9 cellular contexts compared by ENCODE assay signal in genomic region chr2:27303093-27304025, GRCh38. TPM values are rescaled to one million over a fixed set of nuclear protein-coding genes. Genes with fewer than 3 reads are reported as not detected.
DNase-seq lines count a peak whose midpoint lies in the region; ATAC-seq and TF ChIP-seq lines count a peak whose summit lies in the region.
"Had no signal": no experiment of that assay in that cellular context is flagged by ENCODE, and none has a peak within 500 bp of the region (broad histone marks: within the 10 kb centered on the region; RNA-seq: fewer than 3 reads in every experiment).

No MANE protein-coding gene starts in this region.

- intact Hi-C loops in activated CD4-positive, alpha-beta memory T cell treated with anti-CD3 and anti-CD28 coated beads for 36 hours (cut with micrococcal nuclease): loop anchor here (1.0 kb wide), 3 partner anchors 53 to 342 kb away; no protein-coding TSS in a partner anchor

- H3K36me3 Mint-ChIP-seq in activated CD4-positive, alpha-beta memory T cell treated with anti-CD3 and anti-CD28 coated beads for 36 hours: peaks cover under 1% of the 10 kb centered on the region

- H3K9me3 Mint-ChIP-seq in activated CD4-positive, alpha-beta memory T cell treated with anti-CD3 and anti-CD28 coated beads for 36 hours: no peaks in the 10 kb centered on the region

- H3K4me3 ChIP-seq in HL-60 (replicated peaks; ENCODE audit: insufficient read depth, low read length): peak overlapping the region; percentile 23
- no peak overlapping the region for H3K4me3 ChIP-seq in epithelial cell of esophagus (ENCODE audit: low read length)

- ATAC-seq in HG02884 (IDR thresholded peaks at IDR 0.05; ENCODE audit: unreplicated experiment) (no peak), HG03196 (IDR thresholded peaks at IDR 0.05; ENCODE audit: unreplicated experiment) (no peak)

- peaks cover 12% of the 10 kb centered on the region for H3K27me3 ChIP-seq in HL-60 (ENCODE audit: insufficient read depth, poor library complexity, severe bottlenecking)

- in situ Hi-C loops in Caki2 (cut with HindIII; ENCODE audit: low pct_unique_long_range_greater_than_20kb, low sequenced_read_pairs): no loop called here

- H3K27me3 Mint-ChIP-seq in activated CD4-positive, alpha-beta memory T cell treated with anti-CD3 and anti-CD28 coated beads for 36 hours: peaks cover 27% of the 10 kb centered on the region

- TF ChIP-seq CTCF in HL-60 (IDR thresholded peaks at IDR 0.05; ENCODE audit: insufficient read depth, low read length): peak; percentile 74
- TF ChIP-seq CTCF in epithelial cell of esophagus (IDR thresholded peaks at IDR 0.05; ENCODE audit: insufficient read depth, low read depth, low read length, missing control alignments): peak; percentile 88

- H3K27ac ChIP-seq in HL-60 (replicated peaks): no peak overlapping the region

- DNase-seq in Caki2 (ENCODE audit: low read depth): peak; percentile 54
- peak; percentile 60 to 74 for DNase-seq in HL-60 (ENCODE audit: low read depth in 1 of 2, low spot score in 1 of 2)
- DNase-seq in NCI-H69 (lab: John Stamatoyannopoulos, UW): peak; percentile 84
- DNase-seq in activated CD4-positive, alpha-beta memory T cell treated with anti-CD3 and anti-CD28 coated beads for 36 hours: peak; percentile 48
- DNase-seq in epithelial cell of esophagus (ENCODE audit: low read depth): peak; percentile 75
- DNase-seq in myocyte (ENCODE audit: low read depth): peak; percentile 72

- H3K4me3 Mint-ChIP-seq in activated CD4-positive, alpha-beta memory T cell treated with anti-CD3 and anti-CD28 coated beads for 36 hours: peak overlapping the region; percentile 55

- H3K27ac Mint-ChIP-seq in activated CD4-positive, alpha-beta memory T cell treated with anti-CD3 and anti-CD28 coated beads for 36 hours: no peak overlapping the region

- CTCF ChIA-PET in activated CD4-positive, alpha-beta memory T cell treated with anti-CD3 and anti-CD28 coated beads for 36 hours (lab: Charles Lee): interaction anchor here (0.6 to 5.6 kb wide), 58 partner anchors 8 to 907 kb away, joined by 3 to 94 read pairs (median 4); partner anchors contain the start of genes ABHD1, ATRAID, MPV17 and PPM1G

- POLR2A ChIA-PET in activated CD4-positive, alpha-beta memory T cell treated with anti-CD3 and anti-CD28 coated beads for 36 hours (lab: Charles Lee): interaction anchor here (0.5 to 1.4 kb wide), 4 partner anchors 19 to 626 kb away, joined by 3 to 10 read pairs (median 4); partner anchors contain the start of gene MPV17

- H3K4me1 Mint-ChIP-seq in activated CD4-positive, alpha-beta memory T cell treated with anti-CD3 and anti-CD28 coated beads for 36 hours (ENCODE audit: low read depth): peaks cover 8% of the 10 kb centered on the region

RNA-seq across cellular contexts. Expression of gene UCN, which starts 4.9 kb away (rescaled TPM):
- total RNA-seq in Caki2 (2014; rRNA removed; shearing (Covaris generic); ENCODE audit: low replicate concordance): 2.2 and 5.3 TPM in 2 replicates
- 1 to 10 TPM; 1.8 to 1.9 TPM for total RNA-seq in activated CD4-positive, alpha-beta memory T cell treated with anti-CD3 and anti-CD28 coated beads for 36 hours
- 2.4 and 6.6 TPM in 2 replicates for total RNA-seq in myocyte
- 2.2 TPM for polyA plus RNA-seq in myocyte (2012)

RNA-seq across cellular contexts. Expression of gene MPV17, which starts 19.5 kb away (rescaled TPM):
- total RNA-seq in Caki2 (2014; rRNA removed; shearing (Covaris generic); ENCODE audit: low replicate concordance): 76.2 and 94.1 TPM in 2 replicates
- 10 to 100 TPM; 85.5 to 86.0 TPM for total RNA-seq in activated CD4-positive, alpha-beta memory T cell treated with anti-CD3 and anti-CD28 coated beads for 36 hours
- total RNA-seq in myocyte: 108 TPM in 2 replicates
- polyA plus RNA-seq in myocyte (2012): 131 TPM

RNA-seq across cellular contexts. Expression of gene TRIM54, which starts 21.1 kb away (rescaled TPM):
- not detected in 2 replicates for total RNA-seq in Caki2 (2014; rRNA removed; shearing (Covaris generic); ENCODE audit: low replicate concordance)
- not detected for total RNA-seq in activated CD4-positive, alpha-beta memory T cell treated with anti-CD3 and anti-CD28 coated beads for 36 hours
- 74.0 and 105 TPM in 2 replicates for total RNA-seq in myocyte
- 75.3 TPM for polyA plus RNA-seq in myocyte (2012)

RNA-seq across cellular contexts. Expression of gene DNAJC5G, which starts 28.1 kb away (rescaled TPM):
- total RNA-seq in Caki2 (2014; rRNA removed; shearing (Covaris generic); ENCODE audit: low replicate concordance): not detected in 2 replicates
- under 1 TPM in 1 of 2 experiments, not detected in 1; 0.19 TPM for total RNA-seq in activated CD4-positive, alpha-beta memory T cell treated with anti-CD3 and anti-CD28 coated beads for 36 hours
- total RNA-seq in myocyte: not detected in 2 replicates
- not detected for polyA plus RNA-seq in myocyte (2012)

RNA-seq across cellular contexts. Expression of gene SLC30A3, which starts 40.5 kb away (rescaled TPM):
- not detected in 2 replicates for total RNA-seq in Caki2 (2014; rRNA removed; shearing (Covaris generic); ENCODE audit: low replicate concordance)
- under 1 TPM; 0.86 to 0.90 TPM for total RNA-seq in activated CD4-positive, alpha-beta memory T cell treated with anti-CD3 and anti-CD28 coated beads for 36 hours
- total RNA-seq in myocyte: 0.03 TPM in 1 of 2 replicates, not detected in the other
- polyA plus RNA-seq in myocyte (2012): 0.76 TPM
- total RNA-seq: subcutaneous adipose tissue had no signal

Comparison
In these comparisons a context has a peak if more than half of its experiments do, and no peak if none do; other contexts are left out.
1. RNA of gene TRIM54, which starts 21.1 kb away (total RNA-seq): 74.0 to 105 TPM in myocyte; not detected in activated CD4-positive, alpha-beta memory T cell treated with anti-CD3 and anti-CD28 coated beads for 36 hours and not detected in Caki2; every median in the first group is over 10 times any median in the second.
2. Peak in every context shown above with its lines, with median percentiles within 50 percentile points of each other: DNase-seq.